11 cellular contexts compared by ENCODE assay signal in genomic region chr12:92132282-92132681, GRCh38. TPM values are rescaled to one million over a fixed set of nuclear protein-coding genes. Genes with fewer than 3 reads are reported as not detected.
DNase-seq lines count a peak whose midpoint lies in the region; ATAC-seq, FAIRE-seq and TF ChIP-seq lines count a peak whose summit lies in the region.
"Had no signal": no experiment of that assay in that cellular context is flagged by ENCODE, and none has a peak within 500 bp of the region (broad histone marks: within the 10 kb centered on the region; RNA-seq: fewer than 3 reads in every experiment).

No MANE protein-coding gene starts in this region.

- CTCF ChIA-PET in CD4-positive, alpha-beta T cell (lab: Charles Lee) = interaction anchor here (0.6 to 1.2 kb wide), 3 partner anchors 12 to 476 kb away, joined by 3 to 4 read pairs (median 3); no protein-coding TSS in a partner anchor

- no peaks in the 10 kb centered on the region for H3K9me3 ChIP-seq in CD4-positive, alpha-beta T cell (ENCODE audit: control insufficient read depth, low read length)
- H3K9me3 ChIP-seq: colonic mucosa, Peyer's patch had no signal

- no peaks in the 10 kb centered on the region for H3K27me3 Mint-ChIP-seq in CD4-positive, alpha-beta T cell
- no peaks in the 10 kb centered on the region for H3K27me3 Mint-ChIP-seq in activated T-helper 17 cell treated with anti-CD3 and anti-CD28 coated beads, Interleukin-2, amount 50 U/mL, for 72 hours
- no peaks in the 10 kb centered on the region for H3K27me3 Mint-ChIP-seq in mesothelial cell of epicardium (ENCODE audit: low read depth)

- H3K4me1 Mint-ChIP-seq in CD4-positive, alpha-beta T cell (ENCODE audit: low read depth) = peaks cover 90% of the 10 kb centered on the region
- H3K4me1 Mint-ChIP-seq in activated T-helper 17 cell treated with anti-CD3 and anti-CD28 coated beads, Interleukin-2, amount 50 U/mL, for 72 hours = peaks cover 54% of the 10 kb centered on the region
- H3K4me1 Mint-ChIP-seq in mesothelial cell of epicardium = peaks cover 50% of the 10 kb centered on the region

- peaks cover 85% of the 10 kb centered on the region for H3K36me3 Mint-ChIP-seq in CD4-positive, alpha-beta T cell (ENCODE audit: low read depth)
- H3K36me3 Mint-ChIP-seq in activated T-helper 17 cell treated with anti-CD3 and anti-CD28 coated beads, Interleukin-2, amount 50 U/mL, for 72 hours (ENCODE audit: low read depth) = peaks cover 88% of the 10 kb centered on the region
- peaks cover 10% of the 10 kb centered on the region for H3K36me3 Mint-ChIP-seq in mesothelial cell of epicardium

- H3K27me3 ChIP-seq in CD4-positive, alpha-beta T cell (ENCODE audit: control insufficient read depth, insufficient read depth, low read length) = no peaks in the 10 kb centered on the region
- H3K27me3 ChIP-seq: colonic mucosa, Peyer's patch had no signal

- peak; percentile 31 for ATAC-seq in CD4-positive, alpha-beta T cell (ENCODE audit: poor library complexity)
- ATAC-seq in activated T-helper 17 cell treated with anti-CD3 and anti-CD28 coated beads, Interleukin-2, amount 50 U/mL, for 72 hours (replicated peaks) = peak; percentile 6
- no peak for ATAC-seq in HG03280 (IDR thresholded peaks at IDR 0.05; ENCODE audit: unreplicated experiment)

- TF ChIP-seq CTCF in CD4-positive, alpha-beta T cell (IDR thresholded peaks at IDR 0.05) = no peak
- TF ChIP-seq CTCF in mesothelial cell of epicardium (IDR thresholded peaks at IDR 0.05; ENCODE audit: unreplicated experiment) = no peak

- intact Hi-C loops in CD4-positive, alpha-beta T cell (cut with DNase I, micrococcal nuclease) = loop anchor here (2.0 to 10.0 kb wide), 4 partner anchors 35 to 357 kb away; no protein-coding TSS in a partner anchor

- peak overlapping the region; percentile 58 for H3K27ac ChIP-seq in CD4-positive, alpha-beta T cell (ENCODE audit: low read depth, low read length)
- H3K27ac ChIP-seq: colonic mucosa had no signal

- peak; percentile 45 for FAIRE-seq in GM18507 (lab: Jason Lieb, UNC)
- FAIRE-seq: islet of Langerhans had no signal

- POLR2A ChIA-PET in CD4-positive, alpha-beta T cell (lab: Charles Lee) = interaction anchor here (0.7 to 10.0 kb wide), 14 partner anchors 11 to 438 kb away, joined by 3 to 298 read pairs (median 8); partner anchors contain the start of gene BTG1

- no peak for DNase-seq in CD4-positive, alpha-beta T cell
- DNase-seq in GM18507 (ENCODE audit: extremely low spot score, insufficient read length, low read depth) = no peak
- no peak for DNase-seq in mesothelial cell of epicardium (ENCODE audit: low spot score in 2 of 2, unreplicated experiment in 2 of 2)
- no peak for DNase-seq in SHP77 treated with DMSO at 0.1 percent for 48 hours (lab: John Stamatoyannopoulos, UW)
- DNase-seq in NCI-H187 treated with DMSO at 0.1 percent for 48 hours (lab: John Stamatoyannopoulos, UW) = no peak
- DNase-seq: colonic mucosa, HCEC 1CT, Peyer's patch had no signal

- H3K9me3 Mint-ChIP-seq in CD4-positive, alpha-beta T cell = peaks cover 3% of the 10 kb centered on the region
- no peaks in the 10 kb centered on the region for H3K9me3 Mint-ChIP-seq in activated T-helper 17 cell treated with anti-CD3 and anti-CD28 coated beads, Interleukin-2, amount 50 U/mL, for 72 hours
- H3K9me3 Mint-ChIP-seq in mesothelial cell of epicardium = no peaks in the 10 kb centered on the region

- H3K4me3 Mint-ChIP-seq in CD4-positive, alpha-beta T cell = peak overlapping the region; percentile 85
- peak overlapping the region; percentile 100 for H3K4me3 Mint-ChIP-seq in activated T-helper 17 cell treated with anti-CD3 and anti-CD28 coated beads, Interleukin-2, amount 50 U/mL, for 72 hours
- H3K4me3 Mint-ChIP-seq in mesothelial cell of epicardium = no peak overlapping the region

- peak overlapping the region; percentile 99 for H3K27ac Mint-ChIP-seq in CD4-positive, alpha-beta T cell
- H3K27ac Mint-ChIP-seq in activated T-helper 17 cell treated with anti-CD3 and anti-CD28 coated beads, Interleukin-2, amount 50 U/mL, for 72 hours = peak overlapping the region; percentile 81
- peak overlapping the region; percentile 30 for H3K27ac Mint-ChIP-seq in mesothelial cell of epicardium

RNA-seq across cellular contexts. Expression of gene BTG1, which starts 13.4 kb away (rescaled TPM):
- 1,000 to 10,000 TPM; 1,698 to 1,774 TPM for total RNA-seq in CD4-positive, alpha-beta T cell
- total RNA-seq in activated T-helper 17 cell treated with anti-CD3 and anti-CD28 coated beads, Interleukin-2, amount 50 U/mL, for 72 hours = 100 to 1,000 TPM; 131 to 648 TPM
- 68.1 to 71.5 TPM (median 71.0 TPM) in 3 replicates for total RNA-seq in mesothelial cell of epicardium

Comparison
In these comparisons a context has a peak if more than half of its experiments do, and no peak if none do; other contexts are left out.
1. H3K27ac Mint-ChIP-seq: peak in every context shown above with its lines; median percentile 99 in CD4-positive, alpha-beta T cell; 81 in activated T-helper 17 cell treated with anti-CD3 and anti-CD28 coated beads, Interleukin-2, amount 50 U/mL, for 72 hours; 30 in mesothelial cell of epicardium.